1 cellular context compared by ENCODE assay signal in genomic region chr3:12495749-12496452, GRCh38.
TF ChIP-seq lines count a peak whose summit lies in the region.

No MANE protein-coding gene starts in this region.

TF ChIP-seq in HepG2, 621 proteins besides CTCF, POLR2A, EP300 and RAD21:
- TF ChIP-seq ZNF546 (CRISPR knock-in tag; conservative IDR thresholded peaks at IDR 0.05): no peak
- TF ChIP-seq BCL6 (CRISPR knock-in tag; IDR thresholded peaks at IDR 0.05): peak; percentile 97
- peak; percentile 29; the same call in 1 of the 2 replicates for TF ChIP-seq STAG1 (CRISPR knock-in tag; IDR thresholded peaks at IDR 0.05)
- TF ChIP-seq, protein P1, sequence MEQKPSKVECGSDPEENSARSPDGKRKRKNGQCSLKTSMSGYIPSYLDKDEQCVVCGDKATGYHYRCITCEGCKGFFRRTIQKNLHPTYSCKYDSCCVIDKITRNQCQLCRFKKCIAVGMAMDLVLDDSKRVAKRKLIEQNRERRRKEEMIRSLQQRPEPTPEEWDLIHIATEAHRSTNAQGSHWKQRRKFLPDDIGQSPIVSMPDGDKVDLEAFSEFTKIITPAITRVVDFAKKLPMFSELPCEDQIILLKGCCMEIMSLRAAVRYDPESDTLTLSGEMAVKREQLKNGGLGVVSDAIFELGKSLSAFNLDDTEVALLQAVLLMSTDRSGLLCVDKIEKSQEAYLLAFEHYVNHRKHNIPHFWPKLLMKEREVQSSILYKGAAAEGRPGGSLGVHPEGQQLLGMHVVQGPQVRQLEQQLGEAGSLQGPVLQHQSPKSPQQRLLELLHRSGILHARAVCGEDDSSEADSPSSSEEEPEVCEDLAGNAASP (CRISPR knock-in tag; IDR thresholded peaks at IDR 0.05; ENCODE audit: borderline replicate concordance): peak; percentile 40; the same call in 1 of the 2 replicates
- peak; percentile 52; the same call in 1 of the 2 replicates for TF ChIP-seq GFI1 (CRISPR knock-in tag; IDR thresholded peaks at IDR 0.05; ENCODE audit: borderline replicate concordance)
